2 cellular contexts compared by ENCODE assay signal in genomic region chr17:48612854-48613691, GRCh38.
A peak's percentile ranks its signal among the peaks of the same experiment; 100 is the strongest.
TF ChIP-seq lines count a peak whose summit lies in the region.

No MANE protein-coding gene starts in this region.

TF ChIP-seq in GM23338, 12 proteins besides CTCF, POLR2A, EP300 and RAD21 (continued from another document):
- TF ChIP-seq, protein P1, sequence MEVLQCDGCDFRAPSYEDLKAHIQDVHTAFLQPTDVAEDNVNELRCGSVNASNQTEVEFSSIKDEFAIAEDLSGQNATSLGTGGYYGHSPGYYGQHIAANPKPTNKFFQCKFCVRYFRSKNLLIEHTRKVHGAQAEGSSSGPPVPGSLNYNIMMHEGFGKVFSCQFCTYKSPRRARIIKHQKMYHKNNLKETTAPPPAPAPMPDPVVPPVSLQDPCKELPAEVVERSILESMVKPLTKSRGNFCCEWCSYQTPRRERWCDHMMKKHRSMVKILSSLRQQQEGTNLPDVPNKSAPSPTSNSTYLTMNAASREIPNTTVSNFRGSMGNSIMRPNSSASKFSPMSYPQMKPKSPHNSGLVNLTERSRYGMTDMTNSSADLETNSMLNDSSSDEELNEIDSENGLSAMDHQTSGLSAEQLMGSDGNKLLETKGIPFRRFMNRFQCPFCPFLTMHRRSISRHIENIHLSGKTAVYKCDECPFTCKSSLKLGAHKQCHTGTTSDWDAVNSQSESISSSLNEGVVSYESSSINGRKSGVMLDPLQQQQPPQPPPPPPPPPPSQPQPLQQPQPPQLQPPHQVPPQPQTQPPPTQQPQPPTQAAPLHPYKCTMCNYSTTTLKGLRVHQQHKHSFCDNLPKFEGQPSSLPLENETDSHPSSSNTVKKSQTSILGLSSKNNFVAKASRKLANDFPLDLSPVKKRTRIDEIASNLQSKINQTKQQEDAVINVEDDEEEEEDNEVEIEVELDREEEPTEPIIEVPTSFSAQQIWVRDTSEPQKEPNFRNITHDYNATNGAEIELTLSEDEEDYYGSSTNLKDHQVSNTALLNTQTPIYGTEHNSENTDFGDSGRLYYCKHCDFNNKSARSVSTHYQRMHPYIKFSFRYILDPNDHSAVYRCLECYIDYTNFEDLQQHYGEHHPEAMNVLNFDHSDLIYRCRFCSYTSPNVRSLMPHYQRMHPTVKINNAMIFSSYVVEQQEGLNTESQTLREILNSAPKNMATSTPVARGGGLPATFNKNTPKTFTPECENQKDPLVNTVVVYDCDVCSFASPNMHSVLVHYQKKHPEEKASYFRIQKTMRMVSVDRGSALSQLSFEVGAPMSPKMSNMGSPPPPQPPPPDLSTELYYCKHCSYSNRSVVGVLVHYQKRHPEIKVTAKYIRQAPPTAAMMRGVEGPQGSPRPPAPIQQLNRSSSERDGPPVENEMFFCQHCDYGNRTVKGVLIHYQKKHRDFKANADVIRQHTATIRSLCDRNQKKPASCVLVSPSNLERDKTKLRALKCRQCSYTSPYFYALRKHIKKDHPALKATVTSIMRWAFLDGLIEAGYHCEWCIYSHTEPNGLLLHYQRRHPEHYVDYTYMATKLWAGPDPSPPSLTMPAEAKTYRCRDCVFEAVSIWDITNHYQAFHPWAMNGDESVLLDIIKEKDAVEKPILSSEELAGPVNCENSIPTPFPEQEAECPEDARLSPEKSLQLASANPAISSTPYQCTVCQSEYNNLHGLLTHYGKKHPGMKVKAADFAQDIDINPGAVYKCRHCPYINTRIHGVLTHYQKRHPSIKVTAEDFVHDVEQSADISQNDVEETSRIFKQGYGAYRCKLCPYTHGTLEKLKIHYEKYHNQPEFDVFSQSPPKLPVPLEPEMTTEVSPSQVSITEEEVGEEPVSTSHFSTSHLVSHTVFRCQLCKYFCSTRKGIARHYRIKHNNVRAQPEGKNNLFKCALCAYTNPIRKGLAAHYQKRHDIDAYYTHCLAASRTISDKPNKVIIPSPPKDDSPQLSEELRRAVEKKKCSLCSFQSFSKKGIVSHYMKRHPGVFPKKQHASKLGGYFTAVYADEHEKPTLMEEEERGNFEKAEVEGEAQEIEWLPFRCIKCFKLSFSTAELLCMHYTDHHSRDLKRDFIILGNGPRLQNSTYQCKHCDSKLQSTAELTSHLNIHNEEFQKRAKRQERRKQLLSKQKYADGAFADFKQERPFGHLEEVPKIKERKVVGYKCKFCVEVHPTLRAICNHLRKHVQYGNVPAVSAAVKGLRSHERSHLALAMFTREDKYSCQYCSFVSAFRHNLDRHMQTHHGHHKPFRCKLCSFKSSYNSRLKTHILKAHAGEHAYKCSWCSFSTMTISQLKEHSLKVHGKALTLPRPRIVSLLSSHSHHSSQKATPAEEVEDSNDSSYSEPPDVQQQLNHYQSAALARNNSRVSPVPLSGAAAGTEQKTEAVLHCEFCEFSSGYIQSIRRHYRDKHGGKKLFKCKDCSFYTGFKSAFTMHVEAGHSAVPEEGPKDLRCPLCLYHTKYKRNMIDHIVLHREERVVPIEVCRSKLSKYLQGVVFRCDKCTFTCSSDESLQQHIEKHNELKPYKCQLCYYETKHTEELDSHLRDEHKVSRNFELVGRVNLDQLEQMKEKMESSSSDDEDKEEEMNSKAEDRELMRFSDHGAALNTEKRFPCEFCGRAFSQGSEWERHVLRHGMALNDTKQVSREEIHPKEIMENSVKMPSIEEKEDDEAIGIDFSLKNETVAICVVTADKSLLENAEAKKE (CRISPR knock-in tag; IDR thresholded peaks at IDR 0.05): no peak
- TF ChIP-seq JUNB (IDR thresholded peaks at IDR 0.05; ENCODE audit: unreplicated experiment) (no peak), ZNF331 (CRISPR knock-in tag; IDR thresholded peaks at IDR 0.05; ENCODE audit: low read depth) (no peak), ZNF114 (CRISPR knock-in tag; IDR thresholded peaks at IDR 0.05) (no peak), EZH2phosphoT487 (IDR thresholded peaks at IDR 0.05; ENCODE audit: unreplicated experiment) (peak; percentile 46), EZH2 (IDR thresholded peaks at IDR 0.05; ENCODE audit: low read depth, unreplicated experiment) (peak; percentile 100), NANOG (IDR thresholded peaks at IDR 0.05; ENCODE audit: borderline replicate concordance) (no peak), POLR2AphosphoS5 (IDR thresholded peaks at IDR 0.05; ENCODE audit: low read depth) (no peak), STAT1 (IDR thresholded peaks at IDR 0.05; ENCODE audit: unreplicated experiment) (no peak)
- TF ChIP-seq, protein P2, sequence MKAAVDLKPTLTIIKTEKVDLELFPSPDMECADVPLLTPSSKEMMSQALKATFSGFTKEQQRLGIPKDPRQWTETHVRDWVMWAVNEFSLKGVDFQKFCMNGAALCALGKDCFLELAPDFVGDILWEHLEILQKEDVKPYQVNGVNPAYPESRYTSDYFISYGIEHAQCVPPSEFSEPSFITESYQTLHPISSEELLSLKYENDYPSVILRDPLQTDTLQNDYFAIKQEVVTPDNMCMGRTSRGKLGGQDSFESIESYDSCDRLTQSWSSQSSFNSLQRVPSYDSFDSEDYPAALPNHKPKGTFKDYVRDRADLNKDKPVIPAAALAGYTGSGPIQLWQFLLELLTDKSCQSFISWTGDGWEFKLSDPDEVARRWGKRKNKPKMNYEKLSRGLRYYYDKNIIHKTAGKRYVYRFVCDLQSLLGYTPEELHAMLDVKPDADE (IDR thresholded peaks at IDR 0.05): no peak
- TF ChIP-seq, protein P3, sequence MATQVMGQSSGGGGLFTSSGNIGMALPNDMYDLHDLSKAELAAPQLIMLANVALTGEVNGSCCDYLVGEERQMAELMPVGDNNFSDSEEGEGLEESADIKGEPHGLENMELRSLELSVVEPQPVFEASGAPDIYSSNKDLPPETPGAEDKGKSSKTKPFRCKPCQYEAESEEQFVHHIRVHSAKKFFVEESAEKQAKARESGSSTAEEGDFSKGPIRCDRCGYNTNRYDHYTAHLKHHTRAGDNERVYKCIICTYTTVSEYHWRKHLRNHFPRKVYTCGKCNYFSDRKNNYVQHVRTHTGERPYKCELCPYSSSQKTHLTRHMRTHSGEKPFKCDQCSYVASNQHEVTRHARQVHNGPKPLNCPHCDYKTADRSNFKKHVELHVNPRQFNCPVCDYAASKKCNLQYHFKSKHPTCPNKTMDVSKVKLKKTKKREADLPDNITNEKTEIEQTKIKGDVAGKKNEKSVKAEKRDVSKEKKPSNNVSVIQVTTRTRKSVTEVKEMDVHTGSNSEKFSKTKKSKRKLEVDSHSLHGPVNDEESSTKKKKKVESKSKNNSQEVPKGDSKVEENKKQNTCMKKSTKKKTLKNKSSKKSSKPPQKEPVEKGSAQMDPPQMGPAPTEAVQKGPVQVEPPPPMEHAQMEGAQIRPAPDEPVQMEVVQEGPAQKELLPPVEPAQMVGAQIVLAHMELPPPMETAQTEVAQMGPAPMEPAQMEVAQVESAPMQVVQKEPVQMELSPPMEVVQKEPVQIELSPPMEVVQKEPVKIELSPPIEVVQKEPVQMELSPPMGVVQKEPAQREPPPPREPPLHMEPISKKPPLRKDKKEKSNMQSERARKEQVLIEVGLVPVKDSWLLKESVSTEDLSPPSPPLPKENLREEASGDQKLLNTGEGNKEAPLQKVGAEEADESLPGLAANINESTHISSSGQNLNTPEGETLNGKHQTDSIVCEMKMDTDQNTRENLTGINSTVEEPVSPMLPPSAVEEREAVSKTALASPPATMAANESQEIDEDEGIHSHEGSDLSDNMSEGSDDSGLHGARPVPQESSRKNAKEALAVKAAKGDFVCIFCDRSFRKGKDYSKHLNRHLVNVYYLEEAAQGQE (IDR thresholded peaks at IDR 0.05; ENCODE audit: unreplicated experiment): no peak
TF ChIP-seq in GM23338: peak in this region for 2.

TF ChIP-seq in SK-N-SH treated with all-trans-retinoic acid at 6 μM for 48 hours, 23 proteins besides CTCF, POLR2A, EP300 and RAD21 (continued from another document):
- TF ChIP-seq, protein P4, sequence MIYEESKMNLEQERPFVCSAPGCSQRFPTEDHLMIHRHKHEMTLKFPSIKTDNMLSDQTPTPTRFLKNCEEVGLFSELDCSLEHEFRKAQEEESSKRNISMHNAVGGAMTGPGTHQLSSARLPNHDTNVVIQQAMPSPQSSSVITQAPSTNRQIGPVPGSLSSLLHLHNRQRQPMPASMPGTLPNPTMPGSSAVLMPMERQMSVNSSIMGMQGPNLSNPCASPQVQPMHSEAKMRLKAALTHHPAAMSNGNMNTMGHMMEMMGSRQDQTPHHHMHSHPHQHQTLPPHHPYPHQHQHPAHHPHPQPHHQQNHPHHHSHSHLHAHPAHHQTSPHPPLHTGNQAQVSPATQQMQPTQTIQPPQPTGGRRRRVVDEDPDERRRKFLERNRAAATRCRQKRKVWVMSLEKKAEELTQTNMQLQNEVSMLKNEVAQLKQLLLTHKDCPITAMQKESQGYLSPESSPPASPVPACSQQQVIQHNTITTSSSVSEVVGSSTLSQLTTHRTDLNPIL (CRISPR knock-in tag; IDR thresholded peaks at IDR 0.05; ENCODE audit: low read depth): no peak
- TF ChIP-seq ZNF565 (CRISPR knock-in tag; conservative IDR thresholded peaks at IDR 0.05; ENCODE audit: low read depth): no peak
- no peak for TF ChIP-seq ZFP30 (CRISPR knock-in tag; IDR thresholded peaks at IDR 0.05)
